In the genomic region with DNA sequence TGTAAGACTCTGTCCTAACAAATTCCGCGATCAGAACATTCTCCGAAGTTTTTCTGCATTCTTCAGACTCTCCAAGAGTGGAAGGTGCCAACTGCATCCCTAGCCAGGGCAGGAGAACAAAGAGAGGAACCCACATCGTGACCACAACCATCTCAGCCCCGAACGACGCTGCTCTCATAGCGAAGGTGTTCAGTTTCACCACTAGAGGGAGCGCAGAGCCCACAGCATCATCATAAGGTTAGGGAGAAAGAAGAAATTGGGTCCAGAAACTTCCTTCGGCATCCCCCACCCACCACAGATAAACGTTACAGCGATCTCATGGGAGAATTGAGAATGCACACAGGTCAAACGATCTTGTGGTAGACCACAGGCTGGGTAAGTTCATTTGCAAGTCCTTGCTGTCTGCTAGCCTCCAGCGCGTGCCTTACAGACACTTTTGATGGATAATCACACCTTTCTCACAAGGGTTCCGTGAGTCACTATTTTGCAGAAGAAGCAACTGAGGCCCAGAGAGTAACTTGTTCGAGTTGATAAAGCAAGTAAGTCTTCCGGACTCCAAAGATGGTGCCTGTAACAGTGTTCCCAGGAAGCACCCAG, we compare ENCODE assay signal across 8 cellular contexts. TPM values are rescaled to one million over a fixed set of nuclear protein-coding genes. Genes with fewer than 3 reads are reported as not detected.
A peak's percentile ranks its signal among the peaks of the same experiment; 100 is the strongest.
DNase-seq lines count a peak whose midpoint lies in the region; ATAC-seq and TF ChIP-seq lines count a peak whose summit lies in the region.

No MANE protein-coding gene starts in this region.

- H3K27ac ChIP-seq in coronary artery = no peak overlapping the region
- H3K27ac ChIP-seq in liver (ENCODE audit: low read depth in 1 of 2, low read length in 2 of 2) = no peak overlapping the region

- DNase-seq in DMS53 treated with DMSO at 0.1 percent for 48 hours (lab: John Stamatoyannopoulos, UW; ENCODE audit: unreplicated experiment) (peak; percentile 45), NCI-H510A (lab: John Stamatoyannopoulos, UW) (peak; percentile 37), coronary artery (ENCODE audit: low spot score) (no peak)
- DNase-seq in activated CD4-positive, alpha-beta T cell treated with anti-CD3 and anti-CD28 coated beads, Interleukin-2, amount 10 ng/mL, durations not matched to agents 24 days and 14 days = peak; percentile 85
- peak; percentile 25 for DNase-seq in stimulated activated CD8-positive, alpha-beta memory T cell treated with anti-CD3 and anti-CD28 coated beads, Interleukin-12 subunit alpha, Interleukin-12 subunit beta, amount 100 ng/mL, for 1 hour (ENCODE audit: low read depth)

- no peaks in the 10 kb centered on the region for H3K9me3 ChIP-seq in liver (ENCODE audit: control insufficient read depth in 4 of 4, low read length in 3 of 4)

- H3K27me3 ChIP-seq in liver (ENCODE audit: control insufficient read depth in 4 of 4, insufficient read depth in 4 of 4, low read length in 3 of 4) = no peaks in the 10 kb centered on the region

- 23% methylated on average over 18 of the region's 18 CpGs for WGBS in liver

- ATAC-seq in HG03108 (IDR thresholded peaks at IDR 0.05; ENCODE audit: unreplicated experiment) = peak; percentile 61
- no peak for ATAC-seq in GM19467 (IDR thresholded peaks at IDR 0.05; ENCODE audit: unreplicated experiment)

- TF ChIP-seq RAD21 in liver (IDR thresholded peaks at IDR 0.05) = peak; percentile 99 to 100

- intact Hi-C loops in activated CD4-positive, alpha-beta T cell treated with anti-CD3 and anti-CD28 coated beads, Interleukin-2, amount 10 ng/mL, durations not matched to agents 24 days and 14 days (cut with micrococcal nuclease) = loop anchor here (2.0 to 10.0 kb wide), 4 partner anchors 556 to 1194 kb away; no protein-coding TSS in a partner anchor

- no peak overlapping the region for H3K9ac ChIP-seq in liver (ENCODE audit: low read depth in 1 of 2, low read length in 2 of 2)

- H3K9me3 Mint-ChIP-seq in activated CD4-positive, alpha-beta T cell treated with anti-CD3 and anti-CD28 coated beads, Interleukin-2, amount 10 ng/mL, durations not matched to agents 24 days and 14 days = peaks cover 5% of the 10 kb centered on the region

- peak; percentile 91 for TF ChIP-seq CTCF in coronary artery (IDR thresholded peaks at IDR 0.05)
- peak; percentile 85 for TF ChIP-seq CTCF in liver (IDR thresholded peaks at IDR 0.05; ENCODE audit: low read depth, low read length, missing input control)

- H3K4me3 Mint-ChIP-seq in activated CD4-positive, alpha-beta T cell treated with anti-CD3 and anti-CD28 coated beads, Interleukin-2, amount 10 ng/mL, durations not matched to agents 24 days and 14 days = no peak overlapping the region

- no peaks in the 10 kb centered on the region for H3K36me3 Mint-ChIP-seq in activated CD4-positive, alpha-beta T cell treated with anti-CD3 and anti-CD28 coated beads, Interleukin-2, amount 10 ng/mL, durations not matched to agents 24 days and 14 days (ENCODE audit: low read depth)

- H3K36me3 ChIP-seq in liver (ENCODE audit: control insufficient read depth in 4 of 4, insufficient read depth in 3 of 4, low read depth in 1 of 4, low read length in 3 of 4) = no peaks in the 10 kb centered on the region

- H3K27ac Mint-ChIP-seq in activated CD4-positive, alpha-beta T cell treated with anti-CD3 and anti-CD28 coated beads, Interleukin-2, amount 10 ng/mL, durations not matched to agents 24 days and 14 days = no peak overlapping the region

- no peaks in the 10 kb centered on the region for H3K4me1 ChIP-seq in liver (ENCODE audit: control insufficient read depth in 4 of 4, insufficient read depth in 4 of 4, low read length in 3 of 4)

- peaks cover 2% of the 10 kb centered on the region for H3K4me1 Mint-ChIP-seq in activated CD4-positive, alpha-beta T cell treated with anti-CD3 and anti-CD28 coated beads, Interleukin-2, amount 10 ng/mL, durations not matched to agents 24 days and 14 days

- peaks cover 27% of the 10 kb centered on the region for H3K27me3 Mint-ChIP-seq in activated CD4-positive, alpha-beta T cell treated with anti-CD3 and anti-CD28 coated beads, Interleukin-2, amount 10 ng/mL, durations not matched to agents 24 days and 14 days

- no peak overlapping the region for H3K4me3 ChIP-seq in coronary artery
- no peak overlapping the region for H3K4me3 ChIP-seq in liver (ENCODE audit: low read depth in 1 of 3, low read length in 3 of 3)

TF ChIP-seq in liver, 16 proteins besides CTCF, POLR2A, EP300 and RAD21:
- TF ChIP-seq FOXA1 (IDR thresholded peaks at IDR 0.05) = no peak
- no peak for TF ChIP-seq SP1 (IDR thresholded peaks at IDR 0.05)
- TF ChIP-seq HNF4G (IDR thresholded peaks at IDR 0.05) = no peak
- TF ChIP-seq, protein P1, sequence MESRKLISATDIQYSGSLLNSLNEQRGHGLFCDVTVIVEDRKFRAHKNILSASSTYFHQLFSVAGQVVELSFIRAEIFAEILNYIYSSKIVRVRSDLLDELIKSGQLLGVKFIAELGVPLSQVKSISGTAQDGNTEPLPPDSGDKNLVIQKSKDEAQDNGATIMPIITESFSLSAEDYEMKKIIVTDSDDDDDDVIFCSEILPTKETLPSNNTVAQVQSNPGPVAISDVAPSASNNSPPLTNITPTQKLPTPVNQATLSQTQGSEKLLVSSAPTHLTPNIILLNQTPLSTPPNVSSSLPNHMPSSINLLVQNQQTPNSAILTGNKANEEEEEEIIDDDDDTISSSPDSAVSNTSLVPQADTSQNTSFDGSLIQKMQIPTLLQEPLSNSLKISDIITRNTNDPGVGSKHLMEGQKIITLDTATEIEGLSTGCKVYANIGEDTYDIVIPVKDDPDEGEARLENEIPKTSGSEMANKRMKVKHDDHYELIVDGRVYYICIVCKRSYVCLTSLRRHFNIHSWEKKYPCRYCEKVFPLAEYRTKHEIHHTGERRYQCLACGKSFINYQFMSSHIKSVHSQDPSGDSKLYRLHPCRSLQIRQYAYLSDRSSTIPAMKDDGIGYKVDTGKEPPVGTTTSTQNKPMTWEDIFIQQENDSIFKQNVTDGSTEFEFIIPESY (IDR thresholded peaks at IDR 0.05) = no peak
- TF ChIP-seq NR2F2 (IDR thresholded peaks at IDR 0.05) = no peak
- TF ChIP-seq RXRA (IDR thresholded peaks at IDR 0.05) = peak in 1 of 2 donors; percentile 12
- TF ChIP-seq GABPA (IDR thresholded peaks at IDR 0.05 in 1 of 2, conservative IDR thresholded peaks at IDR 0.05 in 1 of 2) = no peak

RNA-seq across cellular contexts. Expression of gene ARL4C, which starts 53.7 kb away (rescaled TPM):
- total RNA-seq in activated CD4-positive, alpha-beta T cell treated with anti-CD3 and anti-CD28 coated beads, Interleukin-2, amount 10 ng/mL, durations not matched to agents 24 days and 14 days = 43.2 and 45.0 TPM in 2 replicates
- 1 to 10 TPM; 1.4 to 2.8 TPM for total RNA-seq in liver
- polyA plus RNA-seq in liver = 1 to 10 TPM; 1.8 to 2.5 TPM

Comparison
In these comparisons a context has a peak if more than half of its experiments do, and no peak if none do; other contexts are left out.
1. RNA of gene ARL4C, which starts 53.7 kb away (total RNA-seq): 43.2 to 45.0 TPM in activated CD4-positive, alpha-beta T cell treated with anti-CD3 and anti-CD28 coated beads, Interleukin-2, amount 10 ng/mL, durations not matched to agents 24 days and 14 days; 1.4 to 2.8 TPM in liver; every median in the first group is over 10 times any median in the second.